ENCODE assay signal across 8 cellular contexts in genomic region chr6:149334682-149335160, GRCh38. TPM values are rescaled to one million over a fixed set of nuclear protein-coding genes. Genes with fewer than 3 reads are reported as not detected.
A peak's percentile ranks its signal among the peaks of the same experiment; 100 is the strongest.
DNase-seq lines count a peak whose midpoint lies in the region; ATAC-seq and TF ChIP-seq lines count a peak whose summit lies in the region.
"Had no signal": no experiment of that assay in that cellular context is flagged by ENCODE, and none has a peak within 500 bp of the region (broad histone marks: within the 10 kb centered on the region; RNA-seq: fewer than 3 reads in every experiment).

No MANE protein-coding gene starts in this region.

- no peak overlapping the region for H3K4me3 ChIP-seq in smooth muscle cell

- H4K20me1 ChIP-seq in smooth muscle cell (ENCODE audit: low read depth): peaks cover 100% of the 10 kb centered on the region

- peaks cover 9% of the 10 kb centered on the region for H3F3A ChIP-seq in smooth muscle cell (ENCODE audit: low read depth)

- peak overlapping the region; percentile 79 for H3K27ac ChIP-seq in smooth muscle cell (ENCODE audit: low read depth)

- 17% methylated on average over 2 of the region's 2 CpGs for WGBS in smooth muscle cell (ENCODE audit: low lambda C conversion rate)

- peak overlapping the region; percentile 65 for H3K4me2 ChIP-seq in smooth muscle cell

- ATAC-seq in GM19463 (IDR thresholded peaks at IDR 0.05; ENCODE audit: unreplicated experiment): peak; percentile 76
- ATAC-seq in HG02610 (IDR thresholded peaks at IDR 0.05; ENCODE audit: unreplicated experiment): no peak

- no peaks in the 10 kb centered on the region for H3K27me3 ChIP-seq in smooth muscle cell (ENCODE audit: low read depth)

- DNase-seq in M059J (ENCODE audit: low read depth) (peak; percentile 93), epidermal melanocyte (ENCODE audit: insufficient read length, low spot score) (peak; percentile 17), smooth muscle cell (lab: John Stamatoyannopoulos, UW; ENCODE audit: unreplicated experiment) (no peak), head of caudate nucleus (no peak), NCI-H524 (lab: John Stamatoyannopoulos, UW) (no peak)
- DNase-seq: T1000 had no signal

- peaks cover 100% of the 10 kb centered on the region for H3K79me2 ChIP-seq in smooth muscle cell (ENCODE audit: low read depth)

- H2AFZ ChIP-seq in smooth muscle cell (ENCODE audit: low read depth): no peak overlapping the region

- peaks cover 78% of the 10 kb centered on the region for H3K4me1 ChIP-seq in smooth muscle cell (ENCODE audit: low read depth)

- H3K36me3 ChIP-seq in smooth muscle cell (ENCODE audit: low read depth): no peaks in the 10 kb centered on the region

- H3K9ac ChIP-seq in smooth muscle cell (ENCODE audit: low read depth): no peak overlapping the region

- TF ChIP-seq CTCF in smooth muscle cell (IDR thresholded peaks at IDR 0.05; ENCODE audit: borderline replicate concordance, insufficient read depth, poor library complexity, severe bottlenecking): no peak

- no peaks in the 10 kb centered on the region for H3K9me3 ChIP-seq in smooth muscle cell (replicated peaks; ENCODE audit: low read depth)

- intact Hi-C loops in head of caudate nucleus (cut with DNase I): loop anchor here (10.0 kb wide), 1 partner anchor 90 kb away; no protein-coding TSS in a partner anchor

RNA-seq across cellular contexts. Expression of gene TAB2, which starts 17.2 kb away (rescaled TPM):
- total RNA-seq in M059J (2014; rRNA removed; shearing (Covaris generic)): 50.3 and 71.6 TPM in 2 replicates
- 68.7 and 78.5 TPM in 2 replicates for total RNA-seq in smooth muscle cell
- 12.6 and 14.3 TPM in 2 replicates for polyA plus RNA-seq in smooth muscle cell

Comparison
In these comparisons a context has a peak if more than half of its experiments do, and no peak if none do; other contexts are left out.
1. DNase-seq: peak in M059J (single experiment) and epidermal melanocyte (single experiment); none in smooth muscle cell (single experiment), head of caudate nucleus (0 of 42) and NCI-H524 (0 of 2).